Comparison of ENCODE assay signal across 1 cellular context in genomic region chr9:125241000-125241862, GRCh38.
TF ChIP-seq lines count a peak whose summit lies in the region.

Gene HSPA5 (minus strand): TSS chr9:125241343. CDS start chr9:125241126, 217 bp downstream.

TF ChIP-seq in K562, 482 proteins besides CTCF, POLR2A, EP300 and RAD21 (continued from another document and continues in another):
- no peak for TF ChIP-seq CHD7 (IDR thresholded peaks at IDR 0.05; ENCODE audit: low read depth, low read length)
- TF ChIP-seq ZNF707 (CRISPR knock-in tag; conservative IDR thresholded peaks at IDR 0.05) = no peak
- no peak for TF ChIP-seq ELF1 (tag; IDR thresholded peaks at IDR 0.05)
- TF ChIP-seq ZNF589 (CRISPR knock-in tag; IDR thresholded peaks at IDR 0.05; ENCODE audit: low read depth) = 0 out of 2 replicates have a peak, but pooled peaks have one; percentile 26
- TF ChIP-seq FOXK1 (CRISPR knock-in tag; IDR thresholded peaks at IDR 0.05; ENCODE audit: borderline replicate concordance) = peak; percentile 97
- TF ChIP-seq STAG1 (CRISPR knock-in tag; IDR thresholded peaks at IDR 0.05; ENCODE audit: borderline replicate concordance) = no peak; the same call in 1 of the 2 replicates
- TF ChIP-seq KAT2B (IDR thresholded peaks at IDR 0.05; ENCODE audit: low read depth, low read length) = no peak
- peak; percentile 98 for TF ChIP-seq ZNF740 (CRISPR knock-in tag; IDR thresholded peaks at IDR 0.05)
- TF ChIP-seq ZNF740 (tag; IDR thresholded peaks at IDR 0.05) = 0 out of 4 replicates have a peak, but pooled peaks of 1 of the 2 experiments have one; percentile 46
- TF ChIP-seq ZNF561 (CRISPR knock-in tag; conservative IDR thresholded peaks at IDR 0.05) = peak; percentile 75; the same call in 1 of the 2 replicates
- no peak for TF ChIP-seq SETDB1 (IDR thresholded peaks at IDR 0.05; ENCODE audit: low read length)
- TF ChIP-seq RNF2 (IDR thresholded peaks at IDR 0.05) = peak; percentile 71
- no peak for TF ChIP-seq MBD1 (CRISPR knock-in tag; IDR thresholded peaks at IDR 0.05)
- peak; percentile 34 for TF ChIP-seq PCBP2 (IDR thresholded peaks at IDR 0.05; ENCODE audit: low read depth, low read length, poor library complexity, severe bottlenecking)
- TF ChIP-seq NFXL1 (CRISPR knock-in tag; IDR thresholded peaks at IDR 0.05) = no peak
- TF ChIP-seq SAFB (IDR thresholded peaks at IDR 0.05; ENCODE audit: borderline replicate concordance, low read depth, low read length) = peak; percentile 60; the same call in 1 of the 2 replicates
- TF ChIP-seq PBX2 (CRISPR knock-in tag; IDR thresholded peaks at IDR 0.05; ENCODE audit: low read depth) = peak; percentile 81
- peak; percentile 99 for TF ChIP-seq PBX2 (tag; conservative IDR thresholded peaks at IDR 0.05; ENCODE audit: low read depth)
- no peak for TF ChIP-seq PYGO2 (tag; IDR thresholded peaks at IDR 0.05)
- no peak for TF ChIP-seq SAP30 (IDR thresholded peaks at IDR 0.05; ENCODE audit: borderline replicate concordance, insufficient read depth, low read depth, low read length, poor library complexity, severe bottlenecking)
- TF ChIP-seq MAFK (IDR thresholded peaks at IDR 0.05; ENCODE audit: low read length) = no peak
- no peak for TF ChIP-seq SMARCC2 (IDR thresholded peaks at IDR 0.05; ENCODE audit: low read depth)
- TF ChIP-seq ZNF830 (CRISPR knock-in tag; IDR thresholded peaks at IDR 0.05) = 0 out of 2 replicates have a peak, but pooled peaks have one; percentile 16
- peak; percentile 98 for TF ChIP-seq POLR2H (tag; IDR thresholded peaks at IDR 0.05; ENCODE audit: low read depth)
- TF ChIP-seq ZNF764 (CRISPR knock-in tag; IDR thresholded peaks at IDR 0.05; ENCODE audit: low read depth) = no peak
- peak; percentile 46; the same call in 1 of the 2 replicates for TF ChIP-seq TCF3 (CRISPR knock-in tag; IDR thresholded peaks at IDR 0.05)
- peak; percentile 71 for TF ChIP-seq CCNT2 (IDR thresholded peaks at IDR 0.05; ENCODE audit: borderline replicate concordance, extremely low read depth, insufficient read length, low read depth, low read length)
- no peak for TF ChIP-seq RBM17 (IDR thresholded peaks at IDR 0.05; ENCODE audit: borderline replicate concordance, low read depth, low read length)
- TF ChIP-seq PCBP1 (IDR thresholded peaks at IDR 0.05; ENCODE audit: low read depth, low read length, poor library complexity, severe bottlenecking) = peak; percentile 99
- peak; percentile 79; the same call in 1 of the 2 replicates for TF ChIP-seq ZNF609 (CRISPR knock-in tag; IDR thresholded peaks at IDR 0.05; ENCODE audit: borderline replicate concordance)
- no peak for TF ChIP-seq ZNF785 (CRISPR knock-in tag; IDR thresholded peaks at IDR 0.05)
- TF ChIP-seq PHTF2 (CRISPR knock-in tag; IDR thresholded peaks at IDR 0.05) = no peak
- TF ChIP-seq BMI1 (IDR thresholded peaks at IDR 0.05; ENCODE audit: low read length) = no peak
- TF ChIP-seq ZNF274 (IDR thresholded peaks at IDR 0.05; ENCODE audit: borderline replicate concordance, low read depth, low read length) = no peak
- TF ChIP-seq ILF3 (IDR thresholded peaks at IDR 0.05; ENCODE audit: borderline replicate concordance) = no peak
- no peak for TF ChIP-seq FOXJ3 (CRISPR knock-in tag; IDR thresholded peaks at IDR 0.05)
- peak; percentile 88 for TF ChIP-seq GTF2B (IDR thresholded peaks at IDR 0.05; ENCODE audit: extremely low read depth, insufficient read length)
- TF ChIP-seq ZNF12 (CRISPR knock-in tag; IDR thresholded peaks at IDR 0.05) = peak; percentile 71; the same call in 1 of the 2 replicates
- peak; percentile 94 for TF ChIP-seq HNRNPL (IDR thresholded peaks at IDR 0.05; ENCODE audit: low read depth, low read length)
